11 cellular contexts compared by ENCODE assay signal in genomic region chr6:39313526-39314272, GRCh38. TPM values are rescaled to one million over a fixed set of nuclear protein-coding genes. Genes with fewer than 3 reads are reported as not detected.
DNase-seq lines count a peak whose midpoint lies in the region; ATAC-seq and TF ChIP-seq lines count a peak whose summit lies in the region.
"Had no signal": no experiment of that assay in that cellular context is flagged by ENCODE, and none has a peak within 500 bp of the region (broad histone marks: within the 10 kb centered on the region; RNA-seq: fewer than 3 reads in every experiment).

No MANE protein-coding gene starts in this region.

- H3K9ac ChIP-seq in ES-I3 (ENCODE audit: low read depth, low read length) (peak overlapping the region; percentile 83), rectal smooth muscle tissue (ENCODE audit: low read length) (no peak overlapping the region)

- TF ChIP-seq CTCF in right atrium auricular region (IDR thresholded peaks at IDR 0.05) (no peak), GM20000 (IDR thresholded peaks at IDR 0.05; ENCODE audit: extremely low read depth, missing control alignments) (no peak)

- no peak for ATAC-seq in HG02623 (IDR thresholded peaks at IDR 0.05; ENCODE audit: unreplicated experiment)

- peak; percentile 21 for DNase-seq in NCI-H69 (lab: John Stamatoyannopoulos, UW)
- no peak for DNase-seq in right atrium auricular region (ENCODE audit: low spot score)
- DNase-seq in GM19238 (ENCODE audit: insufficient read length, low spot score), result no peak
- no peak for DNase-seq in GM20000 (ENCODE audit: low spot score)
- DNase-seq in NCI-H226, result no peak

- H3K9me3 ChIP-seq in ES-I3 (ENCODE audit: control insufficient read depth, insufficient read depth, low read length), result no peaks in the 10 kb centered on the region; the same call in 1 of the 2 replicates
- no peaks in the 10 kb centered on the region for H3K9me3 ChIP-seq in right atrium auricular region

- H3K4me1 ChIP-seq in ES-I3 (ENCODE audit: insufficient read depth, low read length) (no peaks in the 10 kb centered on the region), right atrium auricular region (peaks cover 0 to 18% of the 10 kb centered on the region in 2 donors), rectal smooth muscle tissue (ENCODE audit: control insufficient read depth, insufficient read depth, low read length) (no peaks in the 10 kb centered on the region)

- H3K36me3 ChIP-seq in ES-I3 (ENCODE audit: insufficient read depth, low read length) (no peaks in the 10 kb centered on the region), right atrium auricular region (no peaks in the 10 kb centered on the region), rectal smooth muscle tissue (ENCODE audit: control insufficient read depth, insufficient read depth, low read length) (no peaks in the 10 kb centered on the region)

- H3K27me3 ChIP-seq in right atrium auricular region (peaks cover 4 to 17% of the 10 kb centered on the region in 2 donors), rectal smooth muscle tissue (ENCODE audit: control insufficient read depth, insufficient read depth, low read length) (peaks cover 13% of the 10 kb centered on the region)

- H3K4me3 ChIP-seq in right atrium auricular region, result peak overlapping the region; percentile 29 to 47
- H3K4me3 ChIP-seq in rectal smooth muscle tissue (ENCODE audit: low read length), result peak overlapping the region; percentile 15

- H3K27ac ChIP-seq in right atrium auricular region (peak overlapping the region in 1 of 2 donors; percentile 31), rectal smooth muscle tissue (ENCODE audit: low read depth, low read length) (no peak overlapping the region)
- H3K27ac ChIP-seq: RWPE1 had no signal

RNA-seq across cellular contexts. Expression of gene KCNK17, which starts 0.5 kb away (rescaled TPM):
- total RNA-seq in right atrium auricular region, result 1 to 10 TPM in 1 of 2 donors, under 1 TPM in 1; 0.98 to 1.3 TPM
- total RNA-seq: activated CD8-positive, alpha-beta memory T cell treated with anti-CD3 and anti-CD28 coated beads for 36 hours; Daoy had no signal

RNA-seq across cellular contexts. Expression of gene KCNK16, which starts 8.8 kb away (rescaled TPM):
- total RNA-seq in right atrium auricular region, result not detected
- total RNA-seq: activated CD8-positive, alpha-beta memory T cell treated with anti-CD3 and anti-CD28 coated beads for 36 hours; Daoy had no signal
